In the genomic region with DNA sequence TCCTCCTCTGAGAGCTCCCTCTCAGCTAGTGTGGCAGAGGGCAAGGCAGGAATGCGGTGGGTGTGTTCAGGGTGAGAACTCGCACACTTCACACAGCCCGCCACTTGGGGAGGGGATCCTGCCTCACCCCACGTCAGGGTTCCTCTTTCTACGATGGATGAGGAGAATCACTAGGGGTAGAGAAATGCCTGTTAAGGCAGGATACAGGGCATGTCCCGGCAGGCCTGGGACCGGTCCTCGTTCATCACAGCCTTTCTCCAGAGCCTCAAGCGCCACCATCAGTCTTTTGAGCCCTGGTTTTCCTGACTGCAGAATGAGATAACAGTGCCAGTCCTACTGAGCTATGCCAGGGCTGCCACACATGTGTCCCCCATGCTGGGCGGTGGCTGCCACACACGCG, we compare ENCODE assay signal across 14 cellular contexts.
DNase-seq lines count a peak whose midpoint lies in the region; ATAC-seq and TF ChIP-seq lines count a peak whose summit lies in the region.
"Had no signal": no experiment of that assay in that cellular context is flagged by ENCODE, and none has a peak within 500 bp of the region (broad histone marks: within the 10 kb centered on the region; RNA-seq: fewer than 3 reads in every experiment).

No MANE protein-coding gene starts in this region.

- no peak overlapping the region for H3K4me3 ChIP-seq in breast epithelium
- no peak overlapping the region for H3K4me3 ChIP-seq in RWPE2 (ENCODE audit: severe bottlenecking)
- H3K4me3 ChIP-seq in upper lobe of right lung = no peak overlapping the region
- H3K4me3 ChIP-seq in sigmoid colon = no peak overlapping the region
- no peak overlapping the region for H3K4me3 ChIP-seq in left lung
- H3K4me3 ChIP-seq: GM23338 had no signal

- no peaks in the 10 kb centered on the region for H3K27me3 ChIP-seq in breast epithelium
- H3K27me3 ChIP-seq in RWPE2 (ENCODE audit: insufficient read depth, poor library complexity, severe bottlenecking) = no peaks in the 10 kb centered on the region
- H3K27me3 ChIP-seq in foreskin keratinocyte = no peaks in the 10 kb centered on the region
- no peaks in the 10 kb centered on the region for H3K27me3 ChIP-seq in upper lobe of right lung
- no peaks in the 10 kb centered on the region for H3K27me3 ChIP-seq in sigmoid colon
- no peaks in the 10 kb centered on the region for H3K27me3 ChIP-seq in left lung
- H3K27me3 ChIP-seq: BE2C had no signal

- H3K27me3 Mint-ChIP-seq in MCF 10A (ENCODE audit: insufficient read depth, unreplicated experiment) = no peaks in the 10 kb centered on the region

- CTCF ChIA-PET in MCF 10A (lab: Yijun Ruan, JAX) = no interaction called here

- TF ChIP-seq CTCF in MCF 10A (IDR thresholded peaks at IDR 0.05; ENCODE audit: unreplicated experiment) = no peak
- no peak for TF ChIP-seq CTCF in breast epithelium (IDR thresholded peaks at IDR 0.05)
- TF ChIP-seq CTCF in RWPE2 (IDR thresholded peaks at IDR 0.05; ENCODE audit: poor library complexity, severe bottlenecking) = no peak
- TF ChIP-seq CTCF in foreskin keratinocyte (conservative IDR thresholded peaks at IDR 0.05) = no peak
- TF ChIP-seq CTCF in upper lobe of right lung (IDR thresholded peaks at IDR 0.05) = no peak
- no peak for TF ChIP-seq CTCF in sigmoid colon (IDR thresholded peaks at IDR 0.05)
- TF ChIP-seq CTCF in left lung (IDR thresholded peaks at IDR 0.05) = no peak

- peaks cover 7% of the 10 kb centered on the region for H3K9me3 Mint-ChIP-seq in MCF 10A (ENCODE audit: unreplicated experiment)
- H3K9me3 Mint-ChIP-seq: GM23338 had no signal

- ATAC-seq in RWPE2 (ENCODE audit: low read depth) (peak; percentile 19; the same call in 1 of the 3 replicates), foreskin keratinocyte (no peak), upper lobe of right lung (no peak), left lung (no peak)
- ATAC-seq: GM23338 had no signal

- 66 to 72% methylated on average over 12 of the region's 12 CpGs for WGBS in sigmoid colon, 2 donors

- no peak overlapping the region for H3K27ac ChIP-seq in breast epithelium
- H3K27ac ChIP-seq in RWPE2 (ENCODE audit: poor library complexity, severe bottlenecking) = no peak overlapping the region
- no peak overlapping the region for H3K27ac ChIP-seq in foreskin keratinocyte
- no peak overlapping the region for H3K27ac ChIP-seq in upper lobe of right lung
- no peak overlapping the region for H3K27ac ChIP-seq in sigmoid colon
- no peak overlapping the region for H3K27ac ChIP-seq in left lung
- H3K27ac ChIP-seq: C4-2B had no signal

- intact Hi-C loops in MCF 10A (cut with micrococcal nuclease) (no loop called here), breast epithelium (cut with DNase I; ENCODE audit: low total_unique reads) (no loop called here), upper lobe of right lung (cut with DNase I) (no loop called here), sigmoid colon (cut with DNase I) (no loop called here), left lung (cut with DNase I) (no loop called here)

- DNase-seq in MCF 10A (ENCODE audit: unreplicated experiment) (peak; percentile 13), breast epithelium (ENCODE audit: low spot score in 2 of 2) (no peak), RWPE2 (ENCODE audit: low spot score) (no peak), foreskin keratinocyte (peak; percentile 23 to 63), upper lobe of right lung (no peak), sigmoid colon (no peak), left lung (no peak)
- DNase-seq: BE2C; CD4-positive, alpha-beta memory T cell; DMS79; EL; H9 had no signal

- no peaks in the 10 kb centered on the region for H3K36me3 ChIP-seq in breast epithelium
- no peaks in the 10 kb centered on the region for H3K36me3 ChIP-seq in RWPE2 (ENCODE audit: low read depth)
- H3K36me3 ChIP-seq in upper lobe of right lung = no peaks in the 10 kb centered on the region
- H3K36me3 ChIP-seq in sigmoid colon = no peaks in the 10 kb centered on the region
- no peaks in the 10 kb centered on the region for H3K36me3 ChIP-seq in left lung
- H3K36me3 ChIP-seq: BE2C had no signal

- POLR2A ChIA-PET in MCF 10A (lab: Yijun Ruan, JAX) = no interaction called here

- peaks cover 5% of the 10 kb centered on the region for H3K4me1 Mint-ChIP-seq in MCF 10A (ENCODE audit: insufficient read depth, unreplicated experiment)
- H3K4me1 Mint-ChIP-seq: CD4-positive, alpha-beta memory T cell had no signal

- H3K27ac Mint-ChIP-seq in MCF 10A (ENCODE audit: low read depth, unreplicated experiment) = peak overlapping the region; percentile 28
- H3K27ac Mint-ChIP-seq: CD4-positive, alpha-beta memory T cell; GM23338; H9 had no signal

- peaks cover 4% of the 10 kb centered on the region for H3K36me3 Mint-ChIP-seq in MCF 10A (ENCODE audit: insufficient read depth, unreplicated experiment)
- H3K36me3 Mint-ChIP-seq: CD4-positive, alpha-beta memory T cell had no signal

- H3K4me3 Mint-ChIP-seq in MCF 10A (ENCODE audit: unreplicated experiment) = no peak overlapping the region
- H3K4me3 Mint-ChIP-seq: CD4-positive, alpha-beta memory T cell; GM23338; H9 had no signal

- no peak for TF ChIP-seq EP300 in sigmoid colon (IDR thresholded peaks at IDR 0.05)

- BruUV-seq in MCF 10A (replicated peaks; lab: Mats Ljungman, UMichigan) = no TSS peak

- H3K4me1 ChIP-seq in breast epithelium (no peaks in the 10 kb centered on the region), RWPE2 (ENCODE audit: insufficient read depth, poor library complexity, severe bottlenecking) (no peaks in the 10 kb centered on the region), foreskin keratinocyte (no peaks in the 10 kb centered on the region), upper lobe of right lung (no peaks in the 10 kb centered on the region), sigmoid colon (no peaks in the 10 kb centered on the region), left lung (no peaks in the 10 kb centered on the region)
- H3K4me1 ChIP-seq: BE2C had no signal

- H3K9me3 ChIP-seq in breast epithelium (no peaks in the 10 kb centered on the region), RWPE2 (ENCODE audit: severe bottlenecking) (no peaks in the 10 kb centered on the region), upper lobe of right lung (no peaks in the 10 kb centered on the region), sigmoid colon (peaks cover 0 to 3% (median 0%) of the 10 kb centered on the region in 4 donors), left lung (no peaks in the 10 kb centered on the region)
- H3K9me3 ChIP-seq: BE2C had no signal

- TF ChIP-seq POLR2A in breast epithelium (IDR thresholded peaks at IDR 0.05) = no peak
- TF ChIP-seq POLR2A in sigmoid colon (IDR thresholded peaks at IDR 0.05) = no peak

Comparison
In these comparisons a context has a peak if more than half of its experiments do, and no peak if none do; other contexts are left out.
1. DNase-seq: peak in MCF 10A (single experiment) and foreskin keratinocyte (2 of 2); none in breast epithelium (0 of 2), RWPE2 (single experiment), upper lobe of right lung (single experiment), sigmoid colon (single experiment) and left lung (0 of 2).